In genomic region chr7:28685660-28686417, GRCh38 we compare ENCODE assay signal across 8 cellular contexts.
A peak's percentile ranks its signal among the peaks of the same experiment; 100 is the strongest.
DNase-seq lines count a peak whose midpoint lies in the region; ATAC-seq and TF ChIP-seq lines count a peak whose summit lies in the region.

No MANE protein-coding gene starts in this region.

- peaks cover 3 to 8% of the 10 kb centered on the region in 2 donors for H3K4me1 ChIP-seq in lung (ENCODE audit: control insufficient read depth in 2 of 2, insufficient read depth in 2 of 2, low read length in 2 of 2)

- H3K27ac ChIP-seq in lung (ENCODE audit: low read depth in 1 of 2, low read length in 1 of 2) (peak overlapping the region; percentile 59 to 91), substantia nigra (ENCODE audit: low read depth, low read length, poor library complexity, severe bottlenecking) (peak overlapping the region; percentile 98)

- peak overlapping the region; percentile 36 for H3K4me3 ChIP-seq in lung

- DNase-seq in AML-193 (lab: John Stamatoyannopoulos, UW) (peak; percentile 69 to 83), LHCN-M2 (ENCODE audit: low read depth) (peak; percentile 99), SK-MEL-5 (ENCODE audit: low read depth, low spot score) (peak; percentile 95), epidermal melanocyte (ENCODE audit: insufficient read length, low spot score) (peak; percentile 82), lung (ENCODE audit: low spot score) (peak; percentile 93), substantia nigra (lab: John Stamatoyannopoulos, UW) (peak; percentile 26 to 96 (median 89)), activated T-cell treated with anti-CD3 and anti-CD28 coated beads for 4 hours (no peak)

- no peaks in the 10 kb centered on the region for H3K9me3 ChIP-seq in lung (ENCODE audit: control insufficient read depth in 2 of 2, insufficient read depth in 1 of 2, low read length in 1 of 2)

- H3K27me3 ChIP-seq in lung (ENCODE audit: control insufficient read depth, insufficient read depth): no peaks in the 10 kb centered on the region

- H3K36me3 ChIP-seq in lung (ENCODE audit: control insufficient read depth in 2 of 2, insufficient read depth in 2 of 2, low read length in 2 of 2): no peaks in the 10 kb centered on the region

- in situ Hi-C loops in SK-MEL-5 (cut with HindIII; ENCODE audit: low pct_unique_long_range_greater_than_20kb, low sequenced_read_pairs): no loop called here

- TF ChIP-seq CTCF in lung (IDR thresholded peaks at IDR 0.05; ENCODE audit: control extremely low read depth, extremely low read depth): no peak

- ATAC-seq in GM21360 (IDR thresholded peaks at IDR 0.05; ENCODE audit: unreplicated experiment) (peak; percentile 59), lung (ENCODE audit: insufficient read depth, low FRiP score) (peak; percentile 89)

- whole genome bisulfite sequencing in lung, 2 donors: 1 to 4% methylated on average over 15 of the region's 15 CpGs
